ENCODE assay signal across 35 cellular contexts in the genomic region with DNA sequence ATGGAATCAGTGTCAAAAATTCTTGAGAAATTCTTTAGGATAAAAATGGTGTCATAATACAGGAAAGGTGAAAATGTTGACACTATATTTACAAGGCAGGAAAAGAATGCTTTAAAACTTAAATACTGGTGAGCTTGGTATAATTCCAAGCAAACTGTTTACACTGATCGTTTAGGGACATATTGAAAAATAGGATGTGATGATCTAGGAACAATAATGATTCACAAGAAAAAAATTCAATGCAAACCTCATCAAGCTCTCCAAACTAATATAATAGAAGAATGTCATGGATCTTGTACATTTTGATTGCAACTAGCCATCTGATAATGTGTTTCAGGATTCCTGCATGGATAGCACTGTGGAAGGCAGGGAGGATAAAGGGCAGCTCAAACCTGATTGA.
"Had no signal": no experiment of that assay in that cellular context is flagged by ENCODE, and none has a peak within 500 bp of the region (broad histone marks: within the 10 kb centered on the region; RNA-seq: fewer than 3 reads in every experiment).

No MANE protein-coding gene starts in this region.

- H3K4me3 ChIP-seq: MG63 had no signal

- H3K4me2 ChIP-seq: KMS-11 had no signal

- DNase-seq: Karpas-422, Kasumi-1, KBM-7, KG1, MG63, MM.1S, MV-4-11, NCI-H1048, NCI-H1092, NCI-H1092 treated with DMSO at 0.1 percent for 48 hours, NCI-H1105, NCI-H1105 treated with DMSO at 0.1 percent for 48 hours, NCI-H1417 treated with DMSO at 0.1 percent for 48 hours, NCI-H1436, NCI-H1436 treated with DMSO at 0.1 percent for 48 hours, NCI-H146, NCI-H1694, NCI-H1694 treated with DMSO at 0.1 percent for 48 hours, NCI-H187, NCI-H187 treated with DMSO at 0.1 percent for 48 hours, NCI-H1930, NCI-H2029, NCI-H2029 treated with DMSO at 0.1 percent for 48 hours, NCI-H2081, NCI-H2081 treated with DMSO at 0.1 percent for 48 hours, NCI-H2107, NCI-H2171, NCI-H2171 treated with DMSO at 0.1 percent for 48 hours, NCI-H2227 treated with DMSO at 0.1 percent for 48 hours, NCI-H226, NCI-H345, NCI-H446, NCI-H446 treated with DMSO at 0.1 percent for 48 hours, NCI-H510A had no signal

- H3K9ac ChIP-seq: KMS-11 had no signal

- H3K36me3 ChIP-seq: MG63 had no signal

- H3K9me3 ChIP-seq: MG63 had no signal

- H3K27me3 ChIP-seq: MG63 had no signal

- H3K27ac ChIP-seq: KMS-11 had no signal
